ENCODE assay signal across 1 cellular context in genomic region chr18:76722224-76723061, GRCh38.
TF ChIP-seq lines count a peak whose summit lies in the region.

No MANE protein-coding gene starts in this region.

TF ChIP-seq in WTC11, 78 proteins besides CTCF, POLR2A, EP300 and RAD21 (continued from another document):
- TF ChIP-seq IRF1 (CRISPR knock-in tag; IDR thresholded peaks at IDR 0.05) (no peak), FOXP1 (CRISPR knock-in tag; IDR thresholded peaks at IDR 0.05; ENCODE audit: borderline replicate concordance) (no peak), PREB (CRISPR knock-in tag; IDR thresholded peaks at IDR 0.05; ENCODE audit: borderline replicate concordance) (no peak), IRF2 (CRISPR knock-in tag; IDR thresholded peaks at IDR 0.05; ENCODE audit: borderline replicate concordance, low read depth) (no peak), E2F4 (CRISPR knock-in tag; IDR thresholded peaks at IDR 0.05; ENCODE audit: borderline replicate concordance, low read depth) (no peak), ATF2 (CRISPR knock-in tag; IDR thresholded peaks at IDR 0.05; ENCODE audit: borderline replicate concordance, low read depth) (no peak)
